ENCODE assay signal across 1 cellular context in the genomic region with DNA sequence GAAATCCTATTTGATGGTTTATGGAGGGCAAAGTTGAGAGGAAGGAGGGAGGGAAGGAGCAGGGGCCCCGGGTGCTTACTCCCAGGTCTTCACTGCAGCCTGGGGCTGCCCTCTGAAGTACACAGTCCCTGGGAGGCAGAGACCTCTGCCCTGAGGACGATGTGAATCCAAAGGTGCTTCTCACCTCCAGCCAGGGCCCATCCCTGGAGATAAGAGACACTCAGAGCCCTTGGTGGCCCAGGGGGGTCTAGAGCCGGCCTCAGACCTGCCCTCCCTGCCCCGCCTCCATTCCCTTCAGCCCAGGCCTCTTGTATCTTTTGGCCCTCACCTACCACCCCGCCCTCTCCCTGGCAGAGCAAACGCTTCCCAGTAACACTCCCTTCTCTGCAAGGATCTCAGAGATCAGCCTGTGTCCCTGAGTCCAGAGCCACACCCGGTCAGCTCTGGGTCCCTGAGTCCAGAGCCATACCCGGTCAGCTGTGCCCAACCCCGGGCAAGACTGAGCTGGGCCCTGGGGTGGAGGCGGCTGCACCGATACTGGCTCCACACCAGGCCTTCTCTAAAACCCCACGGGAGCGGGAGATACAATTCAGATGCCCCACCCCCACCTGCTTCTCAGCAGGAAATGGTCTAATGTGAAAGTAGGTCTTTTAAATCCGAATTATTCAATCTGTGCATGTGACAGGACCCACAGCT.
TF ChIP-seq lines count a peak whose summit lies in the region.

No MANE protein-coding gene starts in this region.

TF ChIP-seq in WTC11, 78 proteins besides CTCF, POLR2A, EP300 and RAD21 (continued from another document):
- TF ChIP-seq, protein P1, sequence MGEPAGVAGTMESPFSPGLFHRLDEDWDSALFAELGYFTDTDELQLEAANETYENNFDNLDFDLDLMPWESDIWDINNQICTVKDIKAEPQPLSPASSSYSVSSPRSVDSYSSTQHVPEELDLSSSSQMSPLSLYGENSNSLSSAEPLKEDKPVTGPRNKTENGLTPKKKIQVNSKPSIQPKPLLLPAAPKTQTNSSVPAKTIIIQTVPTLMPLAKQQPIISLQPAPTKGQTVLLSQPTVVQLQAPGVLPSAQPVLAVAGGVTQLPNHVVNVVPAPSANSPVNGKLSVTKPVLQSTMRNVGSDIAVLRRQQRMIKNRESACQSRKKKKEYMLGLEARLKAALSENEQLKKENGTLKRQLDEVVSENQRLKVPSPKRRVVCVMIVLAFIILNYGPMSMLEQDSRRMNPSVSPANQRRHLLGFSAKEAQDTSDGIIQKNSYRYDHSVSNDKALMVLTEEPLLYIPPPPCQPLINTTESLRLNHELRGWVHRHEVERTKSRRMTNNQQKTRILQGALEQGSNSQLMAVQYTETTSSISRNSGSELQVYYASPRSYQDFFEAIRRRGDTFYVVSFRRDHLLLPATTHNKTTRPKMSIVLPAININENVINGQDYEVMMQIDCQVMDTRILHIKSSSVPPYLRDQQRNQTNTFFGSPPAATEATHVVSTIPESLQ (CRISPR knock-in tag; IDR thresholded peaks at IDR 0.05): no peak
- TF ChIP-seq, protein P2, sequence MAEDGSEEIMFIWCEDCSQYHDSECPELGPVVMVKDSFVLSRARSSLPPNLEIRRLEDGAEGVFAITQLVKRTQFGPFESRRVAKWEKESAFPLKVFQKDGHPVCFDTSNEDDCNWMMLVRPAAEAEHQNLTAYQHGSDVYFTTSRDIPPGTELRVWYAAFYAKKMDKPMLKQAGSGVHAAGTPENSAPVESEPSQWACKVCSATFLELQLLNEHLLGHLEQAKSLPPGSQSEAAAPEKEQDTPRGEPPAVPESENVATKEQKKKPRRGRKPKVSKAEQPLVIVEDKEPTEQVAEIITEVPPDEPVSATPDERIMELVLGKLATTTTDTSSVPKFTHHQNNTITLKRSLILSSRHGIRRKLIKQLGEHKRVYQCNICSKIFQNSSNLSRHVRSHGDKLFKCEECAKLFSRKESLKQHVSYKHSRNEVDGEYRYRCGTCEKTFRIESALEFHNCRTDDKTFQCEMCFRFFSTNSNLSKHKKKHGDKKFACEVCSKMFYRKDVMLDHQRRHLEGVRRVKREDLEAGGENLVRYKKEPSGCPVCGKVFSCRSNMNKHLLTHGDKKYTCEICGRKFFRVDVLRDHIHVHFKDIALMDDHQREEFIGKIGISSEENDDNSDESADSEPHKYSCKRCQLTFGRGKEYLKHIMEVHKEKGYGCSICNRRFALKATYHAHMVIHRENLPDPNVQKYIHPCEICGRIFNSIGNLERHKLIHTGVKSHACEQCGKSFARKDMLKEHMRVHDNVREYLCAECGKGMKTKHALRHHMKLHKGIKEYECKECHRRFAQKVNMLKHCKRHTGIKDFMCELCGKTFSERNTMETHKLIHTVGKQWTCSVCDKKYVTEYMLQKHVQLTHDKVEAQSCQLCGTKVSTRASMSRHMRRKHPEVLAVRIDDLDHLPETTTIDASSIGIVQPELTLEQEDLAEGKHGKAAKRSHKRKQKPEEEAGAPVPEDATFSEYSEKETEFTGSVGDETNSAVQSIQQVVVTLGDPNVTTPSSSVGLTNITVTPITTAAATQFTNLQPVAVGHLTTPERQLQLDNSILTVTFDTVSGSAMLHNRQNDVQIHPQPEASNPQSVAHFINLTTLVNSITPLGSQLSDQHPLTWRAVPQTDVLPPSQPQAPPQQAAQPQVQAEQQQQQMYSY (CRISPR knock-in tag; IDR thresholded peaks at IDR 0.05): 0 out of 2 replicates have a peak, but pooled peaks have one; percentile 9
